Comparison of ENCODE assay signal across 1 cellular context in the genomic region with DNA sequence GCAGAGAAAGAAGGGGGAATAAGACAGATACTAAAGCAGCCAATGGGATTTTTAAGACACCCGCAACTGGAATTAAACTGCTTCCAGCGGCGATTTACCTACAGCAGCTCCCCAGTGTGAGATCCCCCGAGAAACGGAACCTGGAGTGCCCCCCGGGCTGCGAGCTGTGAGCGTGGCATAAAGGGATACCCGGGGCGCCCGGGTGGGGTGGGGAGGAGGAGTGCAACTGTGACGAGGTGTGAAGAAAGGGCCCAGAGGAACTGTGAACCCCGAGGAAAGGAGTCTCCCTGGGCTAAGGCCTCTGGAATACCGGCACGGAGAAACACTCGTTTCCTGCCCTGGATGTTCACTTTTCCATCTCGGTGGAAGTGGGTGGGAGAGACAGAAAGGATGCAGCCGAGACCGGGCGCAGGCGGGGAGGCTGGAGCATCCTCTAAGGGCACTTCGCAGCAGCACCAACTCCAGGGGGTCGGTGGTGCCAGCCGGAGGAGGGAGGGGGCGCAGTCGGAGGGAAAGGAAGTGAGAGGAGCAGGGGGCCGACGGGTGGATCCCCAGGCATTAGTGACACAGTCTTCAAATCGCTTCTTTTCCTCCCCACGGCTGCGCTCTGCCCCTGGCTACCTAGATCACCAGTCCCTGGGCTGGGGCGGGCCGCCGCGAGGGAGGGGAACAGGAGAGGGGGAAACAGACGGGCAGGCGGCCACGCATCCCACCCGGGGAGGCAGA.
TF ChIP-seq lines count a peak whose summit lies in the region.

No MANE protein-coding gene starts in this region.

TF ChIP-seq in HEK293, 187 proteins besides CTCF, POLR2A, EP300 and RAD21 (continued from another document):
- TF ChIP-seq, protein P1, sequence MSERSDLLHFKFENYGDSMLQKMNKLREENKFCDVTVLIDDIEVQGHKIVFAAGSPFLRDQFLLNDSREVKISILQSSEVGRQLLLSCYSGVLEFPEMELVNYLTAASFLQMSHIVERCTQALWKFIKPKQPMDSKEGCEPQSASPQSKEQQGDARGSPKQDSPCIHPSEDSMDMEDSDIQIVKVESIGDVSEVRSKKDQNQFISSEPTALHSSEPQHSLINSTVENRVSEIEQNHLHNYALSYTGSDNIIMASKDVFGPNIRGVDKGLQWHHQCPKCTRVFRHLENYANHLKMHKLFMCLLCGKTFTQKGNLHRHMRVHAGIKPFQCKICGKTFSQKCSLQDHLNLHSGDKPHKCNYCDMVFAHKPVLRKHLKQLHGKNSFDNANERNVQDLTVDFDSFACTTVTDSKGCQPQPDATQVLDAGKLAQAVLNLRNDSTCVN (tag by site-specific recombination; optimal IDR thresholded peaks at IDR 0.05), result peak; percentile 14
- TF ChIP-seq GLIS1 (tag by site-specific recombination; IDR thresholded peaks at IDR 0.05) (peak; percentile 29; the same call in 1 of the 2 replicates), GLIS2 (tag by site-specific recombination; IDR thresholded peaks at IDR 0.05) (0 out of 2 replicates have a peak, but pooled peaks have one; percentile 13)
